17 cellular contexts compared by ENCODE assay signal in the genomic region with DNA sequence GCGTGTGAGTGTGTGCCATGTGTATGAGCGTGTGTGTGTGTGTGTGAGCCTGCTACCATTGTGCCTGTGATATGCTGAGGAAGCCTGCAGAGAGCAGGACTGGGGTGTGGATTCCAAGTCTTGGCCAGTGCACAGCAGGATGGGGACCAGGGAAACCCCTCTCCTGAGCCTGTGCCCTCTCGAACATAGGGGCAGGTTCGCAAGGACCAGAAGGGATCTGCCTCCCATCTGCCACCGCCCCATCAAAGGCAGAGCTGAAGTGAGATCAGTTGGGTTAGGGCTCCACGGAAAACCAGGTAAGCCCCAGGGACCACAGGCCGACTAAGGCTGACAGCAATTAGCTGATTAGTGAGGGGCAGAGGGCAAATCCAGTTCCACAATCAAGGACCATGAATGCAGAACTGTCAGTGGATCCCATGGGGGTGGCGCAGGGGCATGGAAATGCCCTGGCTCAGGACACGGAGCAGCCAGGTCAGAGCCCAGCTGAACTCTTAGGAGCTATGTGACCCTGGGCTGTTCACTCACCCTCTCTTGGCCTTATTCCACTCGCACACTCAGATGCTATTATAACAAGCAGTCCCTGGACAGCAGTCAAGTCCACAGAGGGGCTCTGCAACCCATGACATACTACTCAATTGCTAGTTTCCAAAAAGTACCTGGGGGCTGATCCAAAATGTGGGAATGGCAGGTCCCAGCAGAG.
DNase-seq lines count a peak whose midpoint lies in the region; ATAC-seq, FAIRE-seq and TF ChIP-seq lines count a peak whose summit lies in the region.
"Had no signal": no experiment of that assay in that cellular context is flagged by ENCODE, and none has a peak within 500 bp of the region (broad histone marks: within the 10 kb centered on the region; RNA-seq: fewer than 3 reads in every experiment).

No MANE protein-coding gene starts in this region.

- in situ Hi-C loops in GM12878 (cut with MboI): no loop called here

- no peak for TF ChIP-seq POLR2A in breast epithelium (IDR thresholded peaks at IDR 0.05)
- TF ChIP-seq POLR2A in GM12878 (IDR thresholded peaks at IDR 0.05; ENCODE audit: low read depth, low read length): no peak
- no peak for TF ChIP-seq POLR2A in sigmoid colon (IDR thresholded peaks at IDR 0.05)
- TF ChIP-seq POLR2A in gastroesophageal sphincter (IDR thresholded peaks at IDR 0.05): no peak

- no peak for TF ChIP-seq CTCF in MCF 10A (IDR thresholded peaks at IDR 0.05; ENCODE audit: unreplicated experiment)
- no peak for TF ChIP-seq CTCF in breast epithelium (IDR thresholded peaks at IDR 0.05)
- TF ChIP-seq CTCF in GM12878 (IDR thresholded peaks at IDR 0.05 in 2 of 3, conservative IDR thresholded peaks at IDR 0.05 in 1 of 3; ENCODE audit: control insufficient read depth in 2 of 3, extremely low read depth in 1 of 3, insufficient read depth in 1 of 3, low read depth in 3 of 3, low read length in 3 of 3): no peak
- TF ChIP-seq CTCF in lower lobe of right lung (IDR thresholded peaks at IDR 0.05): no peak
- TF ChIP-seq CTCF in upper lobe of right lung (IDR thresholded peaks at IDR 0.05): no peak
- no peak for TF ChIP-seq CTCF in OCI-LY7 (conservative IDR thresholded peaks at IDR 0.05; ENCODE audit: low read length)
- no peak for TF ChIP-seq CTCF in sigmoid colon (IDR thresholded peaks at IDR 0.05)
- no peak for TF ChIP-seq CTCF in gastroesophageal sphincter (IDR thresholded peaks at IDR 0.05)

- no peaks in the 10 kb centered on the region for H3K27me3 ChIP-seq in breast epithelium
- H3K27me3 ChIP-seq in GM12878 (replicated peaks in 1 of 2; ENCODE audit: control insufficient read depth in 2 of 2, insufficient read depth in 2 of 2, low read length in 1 of 2): no peaks in the 10 kb centered on the region; a peak in 1 of 4 replicates
- no peaks in the 10 kb centered on the region for H3K27me3 ChIP-seq in lower lobe of right lung (ENCODE audit: low read depth)
- H3K27me3 ChIP-seq in upper lobe of right lung: no peaks in the 10 kb centered on the region
- H3K27me3 ChIP-seq in sigmoid colon: no peaks in the 10 kb centered on the region
- H3K27me3 ChIP-seq in gastroesophageal sphincter: no peaks in the 10 kb centered on the region
- H3K27me3 ChIP-seq: SJCRH30 had no signal

- POLR2A ChIA-PET in MCF 10A (lab: Yijun Ruan, JAX): no interaction called here
- POLR2A ChIA-PET in GM12878 (lab: Charles Lee): no interaction called here
- POLR2A ChIA-PET in OCI-LY7 (lab: Charles Lee): no interaction called here

- peaks cover 13% of the 10 kb centered on the region for H3K9me3 Mint-ChIP-seq in MCF 10A (ENCODE audit: unreplicated experiment)
- H3K9me3 Mint-ChIP-seq: activated naive CD4-positive, alpha-beta T cell treated with anti-CD3 and anti-CD28 coated beads for 36 hours had no signal

- WGBS in GM12878 (ENCODE audit: insufficient coverage, insufficient replicate concordance, low lambda C conversion rate, missing lambda C conversion rate): 81% methylated on average over 10 of the region's 10 CpGs
- 94 to 95% methylated on average over 10 of the region's 10 CpGs for WGBS in sigmoid colon, 2 donors
- WGBS in gastroesophageal sphincter (ENCODE audit: low coverage in 1 of 2), 2 donors: 97 to 100% methylated on average over 1 to 6 of the region's 10 CpGs

- peak overlapping the region; percentile 7 for H3K27ac Mint-ChIP-seq in MCF 10A (ENCODE audit: low read depth, unreplicated experiment)
- H3K27ac Mint-ChIP-seq: activated naive CD4-positive, alpha-beta T cell treated with anti-CD3 and anti-CD28 coated beads for 36 hours had no signal

- TF ChIP-seq EP300 in GM12878 (IDR thresholded peaks at IDR 0.05; ENCODE audit: borderline replicate concordance in 1 of 2, control insufficient read depth in 1 of 2, low read depth in 2 of 2, low read length in 2 of 2) (no peak), sigmoid colon (IDR thresholded peaks at IDR 0.05) (no peak), gastroesophageal sphincter (IDR thresholded peaks at IDR 0.05) (no peak)

- no peak overlapping the region for H3K4me3 ChIP-seq in breast epithelium
- H3K4me3 ChIP-seq in GM12878: no peak overlapping the region
- H3K4me3 ChIP-seq in lower lobe of right lung: no peak overlapping the region
- H3K4me3 ChIP-seq in upper lobe of right lung: no peak overlapping the region
- H3K4me3 ChIP-seq in OCI-LY7 (ENCODE audit: low read depth, low read length, poor library complexity, severe bottlenecking): no peak overlapping the region
- H3K4me3 ChIP-seq in sigmoid colon: no peak overlapping the region
- no peak overlapping the region for H3K4me3 ChIP-seq in gastroesophageal sphincter
- H3K4me3 ChIP-seq: esophagus squamous epithelium, SJCRH30 had no signal

- no peaks in the 10 kb centered on the region for H3K27me3 Mint-ChIP-seq in MCF 10A (ENCODE audit: insufficient read depth, unreplicated experiment)

- H3K4me1 ChIP-seq in breast epithelium (no peaks in the 10 kb centered on the region), GM12878 (ENCODE audit: control insufficient read depth, insufficient read depth, low read length) (peaks cover 3% of the 10 kb centered on the region; the same call in 1 of the 2 replicates), lower lobe of right lung (no peaks in the 10 kb centered on the region), upper lobe of right lung (no peaks in the 10 kb centered on the region), OCI-LY7 (ENCODE audit: insufficient read depth, low read length, poor library complexity, severe bottlenecking) (no peaks in the 10 kb centered on the region), sigmoid colon (no peaks in the 10 kb centered on the region), gastroesophageal sphincter (no peaks in the 10 kb centered on the region)
- H3K4me1 ChIP-seq: SJCRH30 had no signal

- no peak overlapping the region for H3K4me3 Mint-ChIP-seq in MCF 10A (ENCODE audit: unreplicated experiment)
- H3K4me3 Mint-ChIP-seq: activated naive CD4-positive, alpha-beta T cell treated with anti-CD3 and anti-CD28 coated beads for 36 hours; CD4-positive, alpha-beta memory T cell had no signal

- BruUV-seq in MCF 10A (replicated peaks; lab: Mats Ljungman, UMichigan) (no TSS peak), GM12878 (replicated peaks; lab: Mats Ljungman, UMichigan) (no TSS peak), OCI-LY7 (replicated peaks; lab: Mats Ljungman, UMichigan) (no TSS peak)

- H3K36me3 ChIP-seq in breast epithelium (no peaks in the 10 kb centered on the region), GM12878 (ENCODE audit: control insufficient read depth in 2 of 2, insufficient read depth in 2 of 2, low read length in 1 of 2) (no peaks in the 10 kb centered on the region), lower lobe of right lung (no peaks in the 10 kb centered on the region), upper lobe of right lung (no peaks in the 10 kb centered on the region), OCI-LY7 (ENCODE audit: insufficient read depth, low read length) (no peaks in the 10 kb centered on the region), sigmoid colon (no peaks in the 10 kb centered on the region), gastroesophageal sphincter (no peaks in the 10 kb centered on the region)
- H3K36me3 ChIP-seq: esophagus squamous epithelium, SJCRH30 had no signal

- DNase-seq in MCF 10A (ENCODE audit: unreplicated experiment) (no peak), breast epithelium (ENCODE audit: low spot score in 2 of 2) (no peak), GM12878 (ENCODE audit: low read depth, low spot score) (no peak), lower lobe of right lung (peak; percentile 23), upper lobe of right lung (peak; percentile 33), OCI-LY7 (ENCODE audit: low spot score) (no peak), sigmoid colon (no peak)
- DNase-seq: activated naive CD4-positive, alpha-beta T cell treated with anti-CD3 and anti-CD28 coated beads for 36 hours; CD4-positive, alpha-beta memory T cell; esophagus squamous epithelium; hypothalamus; NCI-H146; NCI-H446 treated with DMSO at 0.1 percent for 48 hours; stimulated activated naive CD8-positive, alpha-beta T cell treated with anti-CD3 and anti-CD28 coated beads, Interleukin-15, Interleukin-2, amounts not matched to agents 100 U/mL and 50 U/mL, for 24 hours had no signal

- H3K4me2 ChIP-seq in GM12878 (ENCODE audit: control insufficient read depth, insufficient read depth) (no peak overlapping the region), OCI-LY7 (ENCODE audit: low read length) (no peak overlapping the region)

- no peaks in the 10 kb centered on the region for H3K36me3 Mint-ChIP-seq in MCF 10A (ENCODE audit: insufficient read depth, unreplicated experiment)
- H3K36me3 Mint-ChIP-seq: CD4-positive, alpha-beta memory T cell had no signal

- RAD21 ChIA-PET in GM12878 (lab: Charles Lee; ENCODE audit: unreplicated experiment): no interaction called here

- no peak overlapping the region for H3K9ac ChIP-seq in GM12878 (ENCODE audit: control insufficient read depth, insufficient read depth, low read length)

- H3K79me2 ChIP-seq in GM12878 (ENCODE audit: control insufficient read depth, insufficient read depth, low read length) (no peaks in the 10 kb centered on the region), OCI-LY7 (ENCODE audit: insufficient read depth, low read depth, low read length) (no peaks in the 10 kb centered on the region)

- no peak for FAIRE-seq in GM12878 (lab: Jason Lieb, UNC)
- FAIRE-seq: A204.1 had no signal

- H3K9me3 ChIP-seq in breast epithelium: no peaks in the 10 kb centered on the region
- H3K9me3 ChIP-seq in GM12878 (replicated peaks; ENCODE audit: control insufficient read depth, insufficient read depth, low read length): no peaks in the 10 kb centered on the region
- no peaks in the 10 kb centered on the region for H3K9me3 ChIP-seq in lower lobe of right lung
- H3K9me3 ChIP-seq in upper lobe of right lung: no peaks in the 10 kb centered on the region
- no peaks in the 10 kb centered on the region for H3K9me3 ChIP-seq in OCI-LY7 (ENCODE audit: low read length)
- no peaks in the 10 kb centered on the region for H3K9me3 ChIP-seq in sigmoid colon
- no peaks in the 10 kb centered on the region for H3K9me3 ChIP-seq in gastroesophageal sphincter
- H3K9me3 ChIP-seq: esophagus squamous epithelium, SJCRH30 had no signal

- SMC1A ChIA-PET in GM12878 (lab: Charles Lee; ENCODE audit: uncharacterized antibody, unreplicated experiment): interaction anchor here (0.8 kb wide), 1 partner anchor 79 kb away, joined by 3 read pairs; no protein-coding TSS in a partner anchor

- H4K20me1 ChIP-seq in GM12878 (ENCODE audit: control insufficient read depth, insufficient read depth) (no peaks in the 10 kb centered on the region), OCI-LY7 (ENCODE audit: insufficient read depth, low read length) (no peaks in the 10 kb centered on the region)

- no peaks in the 10 kb centered on the region for H3K4me1 Mint-ChIP-seq in MCF 10A (ENCODE audit: insufficient read depth, unreplicated experiment)

- H2AFZ ChIP-seq in GM12878 (ENCODE audit: control insufficient read depth, low read depth, low read length) (no peak overlapping the region), OCI-LY7 (ENCODE audit: low read length) (no peak overlapping the region)

- H3K9me2 ChIP-seq in OCI-LY7 (ENCODE audit: insufficient read depth, low read length): no peaks in the 10 kb centered on the region

- TF ChIP-seq RAD21 in GM12878 (IDR thresholded peaks at IDR 0.05; ENCODE audit: insufficient read depth, low read depth, low read length): no peak

- ATAC-seq in GM12878 (no peak), lower lobe of right lung (no peak), upper lobe of right lung (no peak), gastroesophageal sphincter (no peak)
- ATAC-seq: stimulated activated naive CD8-positive, alpha-beta T cell treated with anti-CD3 and anti-CD28 coated beads, Interleukin-15, Interleukin-2, amounts not matched to agents 100 U/mL and 50 U/mL, for 24 hours had no signal

- CTCF ChIA-PET in MCF 10A (lab: Yijun Ruan, JAX): interaction anchor here (0.9 kb wide), 1 partner anchor 1474 kb away, joined by 3 read pairs; no protein-coding TSS in a partner anchor
- CTCF ChIA-PET in GM12878 (lab: Yijun Ruan, JAX): interaction anchor here (0.7 to 1.3 kb wide), 2 partner anchors 14 to 727 kb away, joined by 3 read pairs; no protein-coding TSS in a partner anchor
- CTCF ChIA-PET in OCI-LY7 (lab: Charles Lee; ENCODE audit: unreplicated experiment): no interaction called here

- intact Hi-C loops in MCF 10A (cut with micrococcal nuclease) (no loop called here), breast epithelium (cut with DNase I; ENCODE audit: low total_unique reads) (no loop called here), GM12878 (cut with micrococcal nuclease; ENCODE audit: unreplicated experiment) (no loop called here), lower lobe of right lung (cut with DNase I) (no loop called here), upper lobe of right lung (cut with DNase I) (no loop called here), OCI-LY7 (cut with micrococcal nuclease; ENCODE audit: unreplicated experiment) (no loop called here), sigmoid colon (cut with DNase I) (no loop called here)

- H3K27ac ChIP-seq in breast epithelium (no peak overlapping the region), GM12878 (ENCODE audit: control insufficient read depth, insufficient read depth) (no peak overlapping the region), lower lobe of right lung (no peak overlapping the region), upper lobe of right lung (no peak overlapping the region), OCI-LY7 (ENCODE audit: low read depth, low read length, poor library complexity, severe bottlenecking) (no peak overlapping the region), sigmoid colon (no peak overlapping the region), gastroesophageal sphincter (no peak overlapping the region)
- H3K27ac ChIP-seq: SJCRH30 had no signal

Comparison
In these comparisons a context has a peak if more than half of its experiments do, and no peak if none do; other contexts are left out.
1. DNase-seq: peak in lower lobe of right lung (single experiment) and upper lobe of right lung (single experiment); none in MCF 10A (single experiment), breast epithelium (0 of 2), GM12878 (single experiment), OCI-LY7 (single experiment) and sigmoid colon (single experiment).